In the genomic region with DNA sequence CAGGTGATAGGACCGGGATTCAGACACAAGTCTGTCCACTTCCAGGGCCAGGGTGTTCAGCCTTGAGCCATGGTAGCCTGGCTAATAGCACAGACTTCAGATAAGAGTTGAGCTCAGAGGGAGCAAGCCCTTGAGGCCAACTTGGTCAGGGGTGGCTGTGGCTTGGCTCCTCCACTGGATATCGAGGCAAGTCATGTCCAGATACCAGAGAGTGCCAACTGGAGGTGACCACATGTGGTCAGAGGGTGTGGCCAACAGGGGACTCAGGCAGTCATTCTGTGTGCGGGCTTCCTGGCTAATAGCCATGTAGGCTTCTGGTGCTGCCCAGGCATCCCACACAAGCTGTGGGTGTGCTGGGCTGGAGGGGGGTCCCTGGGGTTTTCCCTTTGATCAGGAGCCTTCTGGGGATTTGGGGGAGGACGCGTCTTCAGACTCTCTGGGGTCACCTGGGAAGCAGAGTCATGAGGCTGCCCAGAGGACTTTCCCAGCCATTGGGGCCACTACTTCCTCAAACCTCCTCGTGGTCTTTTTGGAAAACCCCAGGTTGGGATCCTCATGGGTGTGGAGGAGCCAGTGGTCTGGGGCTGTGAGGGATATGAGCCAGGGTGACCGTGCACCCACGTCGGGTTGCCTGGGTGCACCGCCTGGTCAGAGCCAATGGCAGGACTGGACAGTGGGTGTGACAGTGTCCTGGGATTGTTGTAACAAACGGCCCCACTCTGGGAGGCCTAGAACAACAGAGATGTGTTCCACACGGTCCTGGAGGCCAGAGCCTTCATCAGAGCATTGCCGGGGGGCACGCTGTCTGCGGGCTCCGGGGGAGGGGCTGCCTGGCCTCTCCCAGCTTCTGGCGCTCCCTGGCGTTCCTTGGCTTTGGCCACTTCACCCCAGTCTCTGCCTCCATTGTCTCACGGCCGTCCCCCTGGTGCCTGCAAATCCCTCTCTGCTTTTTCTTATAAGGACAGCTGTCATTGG, we compare ENCODE assay signal across 1 cellular context.
TF ChIP-seq lines count a peak whose summit lies in the region.

No MANE protein-coding gene starts in this region.

TF ChIP-seq in HCT116, 20 proteins besides CTCF, POLR2A, EP300 and RAD21:
- TF ChIP-seq CBX3 (IDR thresholded peaks at IDR 0.05; ENCODE audit: low read depth) (no peak), ZFX (IDR thresholded peaks at IDR 0.05) (0 out of 2 replicates have a peak, but pooled peaks have one; percentile 11)
